ENCODE assay signal across 8 cellular contexts in the genomic region with DNA sequence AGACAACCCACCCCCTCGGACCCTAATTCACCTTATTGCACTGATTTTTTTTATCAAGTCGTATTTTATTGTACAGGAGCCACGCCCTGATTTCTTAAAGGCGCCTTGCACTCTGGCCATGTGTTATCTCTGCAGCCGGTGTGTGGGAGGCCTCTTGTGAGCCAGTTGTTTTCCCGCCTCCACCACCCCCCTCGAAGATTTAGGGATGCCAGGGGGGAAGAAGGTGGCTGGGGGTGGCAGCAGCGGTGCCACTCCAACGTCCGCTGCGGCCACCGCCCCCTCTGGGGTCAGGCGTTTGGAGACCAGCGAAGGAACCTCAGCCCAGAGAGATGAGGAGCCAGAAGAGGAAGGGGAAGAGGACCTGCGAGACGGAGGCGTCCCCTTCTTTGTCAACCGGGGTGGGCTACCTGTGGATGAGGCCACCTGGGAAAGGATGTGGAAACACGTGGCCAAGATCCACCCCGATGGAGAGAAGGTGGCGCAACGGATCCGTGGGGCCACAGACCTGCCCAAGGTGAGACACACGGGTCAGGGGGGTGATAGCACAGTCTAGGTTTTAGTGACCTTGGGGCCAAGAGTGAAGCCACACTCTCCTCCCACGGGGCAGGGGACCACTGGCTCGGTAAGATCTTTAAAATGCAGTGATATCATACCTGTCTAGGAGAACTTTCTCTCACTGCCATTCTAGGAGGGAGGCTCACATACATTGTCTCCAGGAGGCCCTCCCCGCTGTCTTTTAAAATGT. TPM values are rescaled to one million over a fixed set of nuclear protein-coding genes. Genes with fewer than 3 reads are reported as not detected.
A peak's percentile ranks its signal among the peaks of the same experiment; 100 is the strongest.
DNase-seq lines count a peak whose midpoint lies in the region; ATAC-seq and TF ChIP-seq lines count a peak whose summit lies in the region.

No MANE protein-coding gene starts in this region.

- H3K27ac ChIP-seq in thyroid gland = peak overlapping the region in 1 of 3 donors; percentile 30

- H3K4me3 ChIP-seq in AG10803 (ENCODE audit: low read length) (peak overlapping the region; percentile 76), NT2/D1 (ENCODE audit: insufficient read length, low read depth) (peak overlapping the region; percentile 58), epithelial cell of esophagus (ENCODE audit: low read length) (peak overlapping the region; percentile 32), thyroid gland (replicated peaks in 1 of 3) (peak overlapping the region in 1 of 3 donors; percentile 68)

- TF ChIP-seq CTCF in AG10803 (conservative IDR thresholded peaks at IDR 0.05; ENCODE audit: low read length) (no peak), epithelial cell of esophagus (IDR thresholded peaks at IDR 0.05; ENCODE audit: insufficient read depth, low read depth, low read length, missing control alignments) (no peak), natural killer cell (IDR thresholded peaks at IDR 0.05) (no peak), thyroid gland (IDR thresholded peaks at IDR 0.05) (no peak)

- peaks cover 7 to 19% of the 10 kb centered on the region in 2 donors for H3K4me1 Mint-ChIP-seq in natural killer cell

- H3K36me3 ChIP-seq in NT2/D1 (ENCODE audit: insufficient read depth, insufficient read length, low read length) (no peaks in the 10 kb centered on the region), thyroid gland (no peaks in the 10 kb centered on the region)

- H3K4me3 Mint-ChIP-seq in natural killer cell = peak overlapping the region; percentile 88

- H3K4me1 ChIP-seq in NT2/D1 (ENCODE audit: insufficient read depth, insufficient read length) (peaks cover 2% of the 10 kb centered on the region), thyroid gland (peaks cover 9 to 19% of the 10 kb centered on the region in 2 donors)

- peaks cover 41% of the 10 kb centered on the region for H3K27me3 ChIP-seq in NT2/D1 (ENCODE audit: insufficient read depth, insufficient read length)
- no peaks in the 10 kb centered on the region for H3K27me3 ChIP-seq in thyroid gland

- intact Hi-C loops in natural killer cell (cut with micrococcal nuclease) = no loop called here
- intact Hi-C loops in thyroid gland (cut with DNase I) = no loop called here

- in situ Hi-C loops in KBM-7 (cut with MboI; ENCODE audit: low pct_unique_long_range_greater_than_20kb, low sequenced_read_pairs) = no loop called here

- H3K9me3 ChIP-seq in NT2/D1 (ENCODE audit: insufficient read depth, low read length) (no peaks in the 10 kb centered on the region), thyroid gland (no peaks in the 10 kb centered on the region)

- H3K9me3 Mint-ChIP-seq in natural killer cell = no peaks in the 10 kb centered on the region

- H3K27ac Mint-ChIP-seq in natural killer cell = peak overlapping the region; percentile 50 to 65

- DNase-seq in AG10803 (ENCODE audit: low read depth) (no peak), NT2/D1 (ENCODE audit: low read depth, low spot score) (no peak), epithelial cell of esophagus (ENCODE audit: low read depth) (no peak), natural killer cell (no peak), KBM-7 (no peak), thyroid gland (no peak), COLO668 (lab: John Stamatoyannopoulos, UW; ENCODE audit: unreplicated experiment) (no peak)

- no peak for ATAC-seq in natural killer cell
- ATAC-seq in GM18517 (IDR thresholded peaks at IDR 0.05; ENCODE audit: unreplicated experiment) = no peak

- peaks cover 7% of the 10 kb centered on the region in 2 donors for H3K27me3 Mint-ChIP-seq in natural killer cell (ENCODE audit: low read depth in 2 of 2)

- no peak for TF ChIP-seq POLR2A in thyroid gland (IDR thresholded peaks at IDR 0.05)

- no peaks in the 10 kb centered on the region for H3K36me3 Mint-ChIP-seq in natural killer cell

- 40 to 42% methylated on average over 24 to 27 of the region's 27 CpGs for WGBS in thyroid gland, 2 donors

- no peak overlapping the region for H3K9ac ChIP-seq in NT2/D1 (ENCODE audit: insufficient read length, low read depth)

RNA-seq across cellular contexts. Expression of gene VASH1, which starts 1.5 kb away (rescaled TPM):
- total RNA-seq in natural killer cell (10 to 100 TPM in 2 of 3 donors, 1 to 10 TPM in 1; 9.5 to 15.0 (median 13.5) TPM), thyroid gland (1 to 10 TPM; 2.3 to 5.0 (median 3.1) TPM)

RNA-seq across cellular contexts. Expression of gene ANGEL1, which starts 49.9 kb away (rescaled TPM):
- total RNA-seq in natural killer cell (10 to 100 TPM; 12.2 to 20.2 (median 17.2) TPM), thyroid gland (10 to 100 TPM; 14.5 to 26.0 (median 18.4) TPM)
